In genomic region chr11:10751581-10751940, GRCh38 we compare ENCODE assay signal across 1 cellular context.
A peak's percentile ranks its signal among the peaks of the same experiment; 100 is the strongest.
TF ChIP-seq lines count a peak whose summit lies in the region.

No MANE protein-coding gene starts in this region.

TF ChIP-seq in HepG2, 621 proteins besides CTCF, POLR2A, EP300 and RAD21:
- TF ChIP-seq ZNF703 (CRISPR knock-in tag; IDR thresholded peaks at IDR 0.05; ENCODE audit: borderline replicate concordance) (0 out of 2 replicates have a peak, but pooled peaks have one; percentile 6), ZNF570 (CRISPR knock-in tag; IDR thresholded peaks at IDR 0.05; ENCODE audit: borderline replicate concordance) (no peak), USF2 (IDR thresholded peaks at IDR 0.05; ENCODE audit: low read depth, low read length) (no peak), USF2 (CRISPR knock-in tag; IDR thresholded peaks at IDR 0.05; ENCODE audit: borderline replicate concordance) (no peak), SAFB2 (CRISPR knock-in tag; IDR thresholded peaks at IDR 0.05; ENCODE audit: borderline replicate concordance, low read depth) (0 out of 2 replicates have a peak, but pooled peaks have one; percentile 2), SNAPC2 (CRISPR knock-in tag; IDR thresholded peaks at IDR 0.05) (no peak)
- TF ChIP-seq, protein P1, sequence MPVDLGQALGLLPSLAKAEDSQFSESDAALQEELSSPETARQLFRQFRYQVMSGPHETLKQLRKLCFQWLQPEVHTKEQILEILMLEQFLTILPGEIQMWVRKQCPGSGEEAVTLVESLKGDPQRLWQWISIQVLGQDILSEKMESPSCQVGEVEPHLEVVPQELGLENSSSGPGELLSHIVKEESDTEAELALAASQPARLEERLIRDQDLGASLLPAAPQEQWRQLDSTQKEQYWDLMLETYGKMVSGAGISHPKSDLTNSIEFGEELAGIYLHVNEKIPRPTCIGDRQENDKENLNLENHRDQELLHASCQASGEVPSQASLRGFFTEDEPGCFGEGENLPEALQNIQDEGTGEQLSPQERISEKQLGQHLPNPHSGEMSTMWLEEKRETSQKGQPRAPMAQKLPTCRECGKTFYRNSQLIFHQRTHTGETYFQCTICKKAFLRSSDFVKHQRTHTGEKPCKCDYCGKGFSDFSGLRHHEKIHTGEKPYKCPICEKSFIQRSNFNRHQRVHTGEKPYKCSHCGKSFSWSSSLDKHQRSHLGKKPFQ (CRISPR knock-in tag; IDR thresholded peaks at IDR 0.05; ENCODE audit: insufficient replicate concordance), result peak; percentile 3
